ENCODE assay signal across 8 cellular contexts in the genomic region with DNA sequence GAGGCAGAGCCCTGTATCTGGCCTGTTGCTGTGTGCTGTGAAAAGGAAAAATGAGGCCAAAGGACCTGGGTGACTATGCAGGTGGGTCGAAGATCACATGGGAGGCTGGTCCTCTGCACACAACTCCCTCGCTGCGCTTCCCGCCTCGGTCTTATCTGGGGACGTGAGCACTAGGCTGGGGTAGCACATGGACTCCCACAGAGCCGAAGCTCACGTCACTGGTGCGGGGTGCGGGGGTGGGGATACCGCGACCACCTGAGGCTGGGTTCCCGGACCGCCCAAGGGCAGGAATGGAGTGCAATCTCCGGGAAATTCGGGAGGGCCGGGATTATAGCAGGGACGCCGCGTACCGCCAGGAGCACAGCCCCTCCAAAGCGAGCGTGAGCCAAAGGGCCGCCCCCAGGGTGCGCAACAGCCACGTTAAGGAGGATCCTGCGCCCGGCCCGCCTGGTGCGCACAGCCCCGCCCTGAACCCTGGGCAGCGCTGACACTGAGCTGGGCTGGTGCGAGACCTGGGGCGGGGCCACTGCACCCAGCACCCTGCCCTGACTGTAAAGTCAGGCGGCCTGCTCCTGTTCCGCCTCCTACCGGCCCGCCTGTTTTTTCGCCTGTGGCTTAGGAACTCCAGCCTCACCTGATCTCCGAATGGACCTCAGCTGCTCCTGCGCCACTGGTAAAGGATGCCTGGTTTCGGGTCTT. TPM values are rescaled to one million over a fixed set of nuclear protein-coding genes. Genes with fewer than 3 reads are reported as not detected.
DNase-seq lines count a peak whose midpoint lies in the region; ATAC-seq and TF ChIP-seq lines count a peak whose summit lies in the region.

No MANE protein-coding gene starts in this region.

- H3K9me3 Mint-ChIP-seq in neural progenitor cell = no peaks in the 10 kb centered on the region

- H3K36me3 ChIP-seq in MM.1S (replicated peaks; ENCODE audit: insufficient read depth, low read length) (no peaks in the 10 kb centered on the region), neural progenitor cell (no peaks in the 10 kb centered on the region), testis (ENCODE audit: low read depth, missing control alignments) (no peaks in the 10 kb centered on the region)

- no peak overlapping the region for H3K27ac Mint-ChIP-seq in neural progenitor cell

- peak overlapping the region; percentile 42 for H2AFZ ChIP-seq in MM.1S (ENCODE audit: low read length)
- no peak overlapping the region for H2AFZ ChIP-seq in neural progenitor cell (replicated peaks)

- no peaks in the 10 kb centered on the region for H3K4me1 ChIP-seq in MM.1S (ENCODE audit: low read length)
- H3K4me1 ChIP-seq in neural progenitor cell = no peaks in the 10 kb centered on the region
- peaks cover 17% of the 10 kb centered on the region for H3K4me1 ChIP-seq in testis

- H3K4me1 Mint-ChIP-seq in neural progenitor cell = peaks cover 8% of the 10 kb centered on the region

- H3K4me2 ChIP-seq in MM.1S (ENCODE audit: low read depth, low read length) (peak overlapping the region; percentile 77), neural progenitor cell (peak overlapping the region; percentile 68)

- peak; percentile 36 for TF ChIP-seq CTCF in MM.1S (IDR thresholded peaks at IDR 0.05; ENCODE audit: low read length)
- TF ChIP-seq CTCF in fibroblast of mammary gland (conservative IDR thresholded peaks at IDR 0.05; ENCODE audit: control insufficient read depth, insufficient read depth, low read depth, low read length) = peak; percentile 35
- TF ChIP-seq CTCF in neural progenitor cell (IDR thresholded peaks at IDR 0.05) = peak; percentile 37
- TF ChIP-seq CTCF in testis (IDR thresholded peaks at IDR 0.05) = no peak

- no peaks in the 10 kb centered on the region for H3K9me3 ChIP-seq in MM.1S (replicated peaks; ENCODE audit: insufficient read depth, low read length)
- no peaks in the 10 kb centered on the region for H3K9me3 ChIP-seq in neural progenitor cell (ENCODE audit: low read depth)
- H3K9me3 ChIP-seq in testis = no peaks in the 10 kb centered on the region

- H3K27me3 ChIP-seq in MM.1S (replicated peaks; ENCODE audit: insufficient read depth, low read length) (peaks cover 56% of the 10 kb centered on the region), neural progenitor cell (peaks cover 100% of the 10 kb centered on the region), testis (no peaks in the 10 kb centered on the region)

- H3K9me2 ChIP-seq in MM.1S (replicated peaks; ENCODE audit: insufficient read depth, low read length) = no peaks in the 10 kb centered on the region

- DNase-seq in MM.1S = peak; percentile 65
- peak; percentile 49 for DNase-seq in activated T-cell treated with anti-CD3 and anti-CD28 coated beads for 4 hours
- peak; percentile 66 for DNase-seq in fibroblast of mammary gland (ENCODE audit: low read depth)
- peak; percentile 59 for DNase-seq in neural progenitor cell (ENCODE audit: low spot score)
- DNase-seq in testis = peak; percentile 67
- DNase-seq in A172 (ENCODE audit: low spot score) = no peak

- peak; percentile 77 for ATAC-seq in GM18907 (IDR thresholded peaks at IDR 0.05; ENCODE audit: unreplicated experiment)
- no peak for ATAC-seq in HG03342 (IDR thresholded peaks at IDR 0.05; ENCODE audit: unreplicated experiment)

- H3K4me3 ChIP-seq in MM.1S (ENCODE audit: low read length) (peak overlapping the region; percentile 32), fibroblast of mammary gland (ENCODE audit: control insufficient read depth, low read depth, low read length) (peak overlapping the region; percentile 30), neural progenitor cell (peak overlapping the region; percentile 33), testis (peak overlapping the region in 1 of 2 donors; percentile 21)

- intact Hi-C loops in testis (cut with DNase I; ENCODE audit: low total_unique reads) = no loop called here

- H3K9ac ChIP-seq in MM.1S (ENCODE audit: low read length) (no peak overlapping the region), neural progenitor cell (no peak overlapping the region)

- TF ChIP-seq POLR2A in testis (IDR thresholded peaks at IDR 0.05) = no peak

- no peak overlapping the region for H3K4me3 Mint-ChIP-seq in neural progenitor cell

- peaks cover 90% of the 10 kb centered on the region for H3K27me3 Mint-ChIP-seq in neural progenitor cell (ENCODE audit: insufficient read depth, low read depth)

- no peak overlapping the region for H3K27ac ChIP-seq in MM.1S (ENCODE audit: low read length)
- no peak overlapping the region for H3K27ac ChIP-seq in neural progenitor cell
- H3K27ac ChIP-seq in testis = no peak overlapping the region

- H4K20me1 ChIP-seq in MM.1S (ENCODE audit: insufficient read depth, low read length) = no peaks in the 10 kb centered on the region
- peaks cover 35% of the 10 kb centered on the region for H4K20me1 ChIP-seq in neural progenitor cell (ENCODE audit: low read depth)

- H3K79me2 ChIP-seq in MM.1S (ENCODE audit: low read length) (no peaks in the 10 kb centered on the region), neural progenitor cell (ENCODE audit: low read depth) (no peaks in the 10 kb centered on the region)

- no peaks in the 10 kb centered on the region for H3K36me3 Mint-ChIP-seq in neural progenitor cell

- H3F3A ChIP-seq in MM.1S (ENCODE audit: insufficient read depth, low read length) (no peaks in the 10 kb centered on the region), neural progenitor cell (ENCODE audit: low read depth) (no peaks in the 10 kb centered on the region)

- WGBS in testis, 2 donors = 5 to 7% methylated on average over 25 to 37 of the region's 42 CpGs

RNA-seq across cellular contexts. Expression of a gene that starts 4.8 kb away (rescaled TPM):
- not detected in 2 replicates for total RNA-seq in neural progenitor cell (ENCODE audit: low replicate concordance)
- total RNA-seq in testis = 10 to 100 TPM in 1 of 2 donors, not detected in 1; 10.6 TPM
- not detected for polyA plus RNA-seq in testis (ENCODE audit: insufficient read depth, low read depth, low replicate concordance)
- not detected in 2 replicates for total RNA-seq in A172 (2014; rRNA removed; shearing (Covaris generic))

RNA-seq across cellular contexts. Expression of a gene that starts 8.5 kb away (rescaled TPM):
- total RNA-seq in neural progenitor cell (ENCODE audit: low replicate concordance) (not detected in 2 replicates), testis (not detected)
- polyA plus RNA-seq in testis (ENCODE audit: insufficient read depth, low read depth, low replicate concordance) = not detected
- not detected in 2 replicates for total RNA-seq in A172 (2014; rRNA removed; shearing (Covaris generic))

RNA-seq across cellular contexts. Expression of a gene that starts 10.8 kb away (rescaled TPM):
- total RNA-seq in neural progenitor cell (ENCODE audit: low replicate concordance) = not detected in 2 replicates
- total RNA-seq in testis = 1 to 10 TPM; 2.2 to 3.7 TPM
- polyA plus RNA-seq in testis (ENCODE audit: insufficient read depth, low read depth, low replicate concordance) = 2.6 TPM
- not detected in 2 replicates for total RNA-seq in A172 (2014; rRNA removed; shearing (Covaris generic))

RNA-seq across cellular contexts. Expression of a gene that starts 14.5 kb away (rescaled TPM):
- 1.1 TPM in 1 of 2 replicates, not detected in the other for total RNA-seq in neural progenitor cell (ENCODE audit: low replicate concordance)
- total RNA-seq in testis = 1 to 10 TPM; 3.6 to 8.1 TPM
- 15.4 TPM for polyA plus RNA-seq in testis (ENCODE audit: insufficient read depth, low read depth, low replicate concordance)
- total RNA-seq in A172 (2014; rRNA removed; shearing (Covaris generic)) = not detected in 2 replicates

RNA-seq across cellular contexts. Expression of a gene that starts 17.6 kb away (rescaled TPM):
- 1.9 and 2.4 TPM in 2 replicates for total RNA-seq in neural progenitor cell (ENCODE audit: low replicate concordance)
- total RNA-seq in testis = 10 to 100 TPM; 10.5 to 55.4 TPM
- 22.4 TPM for polyA plus RNA-seq in testis (ENCODE audit: insufficient read depth, low read depth, low replicate concordance)
- total RNA-seq in A172 (2014; rRNA removed; shearing (Covaris generic)) = not detected in 2 replicates

Comparison
In these comparisons a context has a peak if more than half of its experiments do, and no peak if none do; other contexts are left out.
1. CTCF ChIP-seq: peak in MM.1S (single experiment), fibroblast of mammary gland (single experiment) and neural progenitor cell (single experiment); none in testis (0 of 3).